ENCODE assay signal across 21 cellular contexts in genomic region chr21:27314096-27314495, GRCh38.
DNase-seq lines count a peak whose midpoint lies in the region; ATAC-seq and TF ChIP-seq lines count a peak whose summit lies in the region.
"Had no signal": no experiment of that assay in that cellular context is flagged by ENCODE, and none has a peak within 500 bp of the region (broad histone marks: within the 10 kb centered on the region; RNA-seq: fewer than 3 reads in every experiment).

No MANE protein-coding gene starts in this region.

- dilution Hi-C loops in IMR-90 (cut with HindIII; ENCODE audit: low sequenced_read_pairs, unreplicated experiment), result no loop called here

- WGBS in IMR-90 (ENCODE audit: extremely low coverage in 2 of 2, insufficient read length in 1 of 2), 2 experiments, result no CpG with 5 or more reads among the region's 1 CpG

- no peak overlapping the region for H3K4ac ChIP-seq in IMR-90 (ENCODE audit: low read depth, low read length)

- no peak overlapping the region for H3K27ac Mint-ChIP-seq in Caco-2 (ENCODE audit: unreplicated experiment)
- H3K27ac Mint-ChIP-seq: CD8-positive, alpha-beta T cell had no signal

- H3K4me3 ChIP-seq in AG10803 (ENCODE audit: low read length) (no peak overlapping the region), IMR-90 (ENCODE audit: insufficient read depth, low read depth, low read length) (no peak overlapping the region), osteoblast (ENCODE audit: insufficient read depth, low read length) (no peak overlapping the region), Caco-2 (ENCODE audit: low read depth, low read length) (no peak overlapping the region)
- H3K4me3 ChIP-seq: K562 had no signal

- H3K9me3 ChIP-seq in IMR-90 (ENCODE audit: control insufficient read depth, insufficient read depth, low read length) (peaks cover 3% of the 10 kb centered on the region; the same call in 1 of the 2 replicates), osteoblast (ENCODE audit: low read depth, low read length) (no peaks in the 10 kb centered on the region), Caco-2 (peaks cover 3% of the 10 kb centered on the region; the same call in 1 of the 2 replicates)

- H3K27me3 ChIP-seq in IMR-90 (ENCODE audit: control insufficient read depth, insufficient read depth, low read length) (no peaks in the 10 kb centered on the region), osteoblast (ENCODE audit: insufficient read depth, low read length) (no peaks in the 10 kb centered on the region), Caco-2 (replicated peaks; ENCODE audit: control insufficient read depth, insufficient read depth, low read length) (no peaks in the 10 kb centered on the region)

- no peak overlapping the region for H3K9ac ChIP-seq in IMR-90 (ENCODE audit: low read depth, low read length)

- no peak for TF ChIP-seq RAD21 in IMR-90 (IDR thresholded peaks at IDR 0.05; ENCODE audit: low read length)

- H3K4me1 Mint-ChIP-seq in Caco-2 (ENCODE audit: low read depth, unreplicated experiment), result peaks cover 6% of the 10 kb centered on the region

- H4K20me1 ChIP-seq in IMR-90 (ENCODE audit: insufficient read depth, low read length) (no peaks in the 10 kb centered on the region), osteoblast (ENCODE audit: insufficient read depth, low read length) (no peaks in the 10 kb centered on the region)

- no peak overlapping the region for H2AK9ac ChIP-seq in IMR-90 (replicated peaks; ENCODE audit: low read depth, low read length, poor library complexity)

- H3K4me3 Mint-ChIP-seq in Caco-2 (ENCODE audit: unreplicated experiment), result no peak overlapping the region
- H3K4me3 Mint-ChIP-seq: CD8-positive, alpha-beta T cell had no signal

- POLR2A ChIA-PET in IMR-90 (lab: Charles Lee; ENCODE audit: unreplicated experiment), result no interaction called here
- POLR2A ChIA-PET in Caco-2 (lab: Charles Lee), result interaction anchor here (0.6 kb wide), 1 partner anchor 63 kb away, joined by 3 read pairs; no protein-coding TSS in a partner anchor

- no peak overlapping the region for H4K91ac ChIP-seq in IMR-90 (ENCODE audit: insufficient read depth, low read depth, low read length)

- no peak overlapping the region for H3K23ac ChIP-seq in IMR-90 (ENCODE audit: low read depth, low read length)

- CTCF ChIA-PET in IMR-90 (lab: Yijun Ruan, JAX) (interaction anchor here (0.6 kb wide), 1 partner anchor 15 kb away, joined by 4 read pairs; no protein-coding TSS in a partner anchor), Caco-2 (lab: Charles Lee) (no interaction called here)

- in situ Hi-C loops in IMR-90 (cut with MboI; ENCODE audit: low sequenced_read_pairs), result no loop called here

- H3K4me1 ChIP-seq in IMR-90 (ENCODE audit: control insufficient read depth, insufficient read depth, low read length), result no peaks in the 10 kb centered on the region; the same call in 1 of the 2 replicates
- peaks cover 7% of the 10 kb centered on the region for H3K4me1 ChIP-seq in osteoblast (ENCODE audit: insufficient read depth, low read length)
- peaks cover 13% of the 10 kb centered on the region for H3K4me1 ChIP-seq in Caco-2

- DNase-seq in AG10803 (ENCODE audit: low read depth) (peak; percentile 36), IMR-90 (no peak), fibroblast of peridontal ligament (ENCODE audit: extremely low read depth) (peak; percentile 32), osteoblast (ENCODE audit: insufficient read length, low spot score, missing footprints) (no peak), Caco-2 (no peak)
- no peak for DNase-seq in stimulated activated CD8-positive, alpha-beta memory T cell treated with anti-CD3 and anti-CD28 coated beads, Interleukin-4, amount 100 ng/mL, for 48 hours
- DNase-seq: 8988T; AML-193; C1 segment of cervical spinal cord; Calu3; CD8-positive, alpha-beta T cell; DMS153; GDM1; NCI-H1092 treated with DMSO at 0.1 percent for 48 hours; NCI-H1436 treated with DMSO at 0.1 percent for 48 hours; NCI-H1930; NCI-H226; NCI-H524 treated with DMSO at 0.1 percent for 48 hours had no signal

- no peak overlapping the region for H3K14ac ChIP-seq in IMR-90 (replicated peaks; ENCODE audit: low read depth, low read length)

- intact Hi-C loops in IMR-90 (cut with micrococcal nuclease) (no loop called here), Caco-2 (cut with micrococcal nuclease; ENCODE audit: unreplicated experiment) (no loop called here)

- H3K36me3 Mint-ChIP-seq in Caco-2 (ENCODE audit: insufficient read depth, unreplicated experiment), result no peaks in the 10 kb centered on the region
- H3K36me3 Mint-ChIP-seq: CD8-positive, alpha-beta T cell had no signal

- 0 out of 2 replicates have a peak overlapping the region, but pooled peaks have one; percentile 11 for H2BK20ac ChIP-seq in IMR-90 (ENCODE audit: low read depth, low read length)

- H3K27ac ChIP-seq in IMR-90 (ENCODE audit: insufficient read depth, low read length) (no peak overlapping the region), osteoblast (ENCODE audit: low read depth, low read length) (no peak overlapping the region)

- H4K5ac ChIP-seq in IMR-90 (ENCODE audit: low read depth, low read length), result no peak overlapping the region

- H3K18ac ChIP-seq in IMR-90 (ENCODE audit: low read depth, low read length), result peak overlapping the region; percentile 69; the same call in 1 of the 2 replicates

- H3K4me2 ChIP-seq in IMR-90 (ENCODE audit: low read depth, low read length) (peak overlapping the region; percentile 31; the same call in 1 of the 2 replicates), osteoblast (ENCODE audit: insufficient read depth, low read length) (no peak overlapping the region)

- H2BK15ac ChIP-seq in IMR-90 (ENCODE audit: low read depth, low read length), result peak overlapping the region; percentile 34; the same call in 1 of the 3 replicates

- no peaks in the 10 kb centered on the region for H3K27me3 Mint-ChIP-seq in Caco-2 (ENCODE audit: insufficient read depth, unreplicated experiment)

- H2AFZ ChIP-seq in IMR-90 (replicated peaks; ENCODE audit: low read length, poor library complexity) (no peak overlapping the region), osteoblast (ENCODE audit: low read length) (peak overlapping the region; percentile 37)

- no peaks in the 10 kb centered on the region for H3K36me3 ChIP-seq in IMR-90 (ENCODE audit: control insufficient read depth, insufficient read depth, low read length)
- H3K36me3 ChIP-seq in osteoblast (ENCODE audit: insufficient read depth, low read length), result no peaks in the 10 kb centered on the region
- H3K36me3 ChIP-seq in Caco-2 (ENCODE audit: control insufficient read depth, insufficient read depth, low read length), result no peaks in the 10 kb centered on the region

- ATAC-seq in IMR-90 (ENCODE audit: low read depth), result peak; percentile 14; the same call in 1 of the 2 replicates
- ATAC-seq in HG02981 (IDR thresholded peaks at IDR 0.05; ENCODE audit: unreplicated experiment), result no peak
- ATAC-seq: CD8-positive, alpha-beta T cell; K562; Right ventricle myocardium inferior had no signal

- no peak for TF ChIP-seq CTCF in AG10803 (conservative IDR thresholded peaks at IDR 0.05; ENCODE audit: low read length)
- no peak for TF ChIP-seq CTCF in IMR-90 (conservative IDR thresholded peaks at IDR 0.05; ENCODE audit: low read depth, low read length)
- no peak for TF ChIP-seq CTCF in osteoblast (IDR thresholded peaks at IDR 0.05; ENCODE audit: extremely low read depth, low read depth, low read length)
- no peak for TF ChIP-seq CTCF in Caco-2 (IDR thresholded peaks at IDR 0.05; ENCODE audit: insufficient read depth in 1 of 2, low read depth in 1 of 2, low read length in 1 of 2, severe bottlenecking in 1 of 2, unreplicated experiment in 1 of 2)

- H4K8ac ChIP-seq in IMR-90 (ENCODE audit: low read depth in 2 of 2, low read length in 2 of 2), result no peak overlapping the region

- BruUV-seq in IMR-90 (replicated peaks; lab: Mats Ljungman, UMichigan), result no TSS peak
- BruUV-seq in Caco-2 (replicated peaks; lab: Mats Ljungman, UMichigan), result no TSS peak

- H2BK5ac ChIP-seq in IMR-90 (ENCODE audit: low read depth, low read length, poor library complexity, severe bottlenecking), result peak overlapping the region; percentile 72

- no peaks in the 10 kb centered on the region for H3K9me1 ChIP-seq in IMR-90 (ENCODE audit: insufficient read depth, low read length)

- H3K79me2 ChIP-seq in osteoblast (ENCODE audit: insufficient read depth, low read length), result no peaks in the 10 kb centered on the region

- H2AK5ac ChIP-seq in IMR-90 (ENCODE audit: low read depth, low read length), result no peak overlapping the region; the same call in 1 of the 2 replicates

- H3K9me3 Mint-ChIP-seq in Caco-2 (ENCODE audit: unreplicated experiment), result peaks cover 41% of the 10 kb centered on the region

- peak overlapping the region; percentile 39 for H2BK120ac ChIP-seq in IMR-90 (ENCODE audit: low read depth, low read length)

- no peaks in the 10 kb centered on the region for H3K79me1 ChIP-seq in IMR-90 (ENCODE audit: low read depth in 1 of 2, low read length in 2 of 2)

- H3K56ac ChIP-seq in IMR-90 (ENCODE audit: extremely low read depth, insufficient read depth, low read length), result no peak overlapping the region

- no peak for TF ChIP-seq POLR2A in IMR-90 (IDR thresholded peaks at IDR 0.05; ENCODE audit: low read depth, low read length)

TF ChIP-seq in IMR-90, 13 proteins besides CTCF, POLR2A, EP300 and RAD21:
- TF ChIP-seq MAFK (IDR thresholded peaks at IDR 0.05; ENCODE audit: low read depth, low read length) (no peak), RCOR1 (IDR thresholded peaks at IDR 0.05; ENCODE audit: insufficient replicate concordance, low read length) (no peak), SMC3 (IDR thresholded peaks at IDR 0.05; ENCODE audit: low read depth, low read length) (no peak), BHLHE40 (IDR thresholded peaks at IDR 0.05; ENCODE audit: low read depth, low read length) (no peak), NFE2L2 (IDR thresholded peaks at IDR 0.05; ENCODE audit: low read depth, low read length) (no peak)

Comparison
In these comparisons a context has a peak if more than half of its experiments do, and no peak if none do; other contexts are left out.
1. DNase-seq: peak in AG10803 (single experiment) and fibroblast of peridontal ligament (single experiment); none in IMR-90 (single experiment), osteoblast (single experiment), stimulated activated CD8-positive, alpha-beta memory T cell treated with anti-CD3 and anti-CD28 coated beads, Interleukin-4, amount 100 ng/mL, for 48 hours (single experiment) and Caco-2 (0 of 2).